In the genomic region with DNA sequence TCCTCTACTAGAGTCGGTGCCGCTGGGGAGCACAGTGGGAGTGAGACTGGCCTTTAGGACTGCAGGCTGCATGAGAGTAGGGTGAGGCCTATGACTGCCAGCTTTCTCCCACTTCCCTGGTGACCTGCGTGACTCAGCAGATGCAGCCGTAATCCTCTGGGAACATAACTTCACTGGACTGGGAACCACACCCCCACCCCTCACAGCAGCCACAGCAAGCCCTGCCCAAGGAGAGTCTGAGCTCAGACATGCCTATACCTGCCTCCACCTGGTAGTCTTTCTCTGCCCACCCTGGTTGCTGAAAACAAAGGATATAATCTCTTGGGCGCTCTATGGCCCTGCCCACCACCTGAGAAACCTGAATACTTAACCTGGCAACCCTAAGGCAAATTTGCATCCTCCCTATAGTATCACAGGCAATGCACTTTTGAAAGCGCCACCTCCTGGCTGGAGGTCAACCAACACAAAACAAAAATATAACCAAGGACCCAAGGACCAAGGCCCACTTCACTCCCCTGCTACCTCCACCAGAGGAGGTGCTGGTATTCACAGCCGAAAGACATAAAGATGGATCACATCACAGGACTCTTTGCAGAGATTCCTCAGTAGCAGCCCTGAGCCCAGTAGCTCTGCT, we compare ENCODE assay signal across 15 cellular contexts.
DNase-seq lines count a peak whose midpoint lies in the region; ATAC-seq, FAIRE-seq and TF ChIP-seq lines count a peak whose summit lies in the region.
"Had no signal": no experiment of that assay in that cellular context is flagged by ENCODE, and none has a peak within 500 bp of the region (broad histone marks: within the 10 kb centered on the region; RNA-seq: fewer than 3 reads in every experiment).

No MANE protein-coding gene starts in this region.

- no peak overlapping the region for H3K27ac ChIP-seq in MM.1S (ENCODE audit: low read length)
- no peak overlapping the region for H3K27ac ChIP-seq in neural progenitor cell
- no peak overlapping the region for H3K27ac ChIP-seq in prostate gland

- peak; percentile 10 for TF ChIP-seq CTCF in GM06990 (IDR thresholded peaks at IDR 0.05; ENCODE audit: insufficient read depth, low read length, poor library complexity, severe bottlenecking)
- 0 out of 2 replicates have a peak, but pooled peaks have one; percentile 5 for TF ChIP-seq CTCF in MM.1S (IDR thresholded peaks at IDR 0.05; ENCODE audit: low read length)
- TF ChIP-seq CTCF in bronchial epithelial cell (IDR thresholded peaks at IDR 0.05; ENCODE audit: insufficient read depth, low read length, severe bottlenecking), result peak; percentile 39
- TF ChIP-seq CTCF in neural progenitor cell (IDR thresholded peaks at IDR 0.05), result peak; percentile 18
- TF ChIP-seq CTCF in prostate gland (IDR thresholded peaks at IDR 0.05), result no peak

- intact Hi-C loops in prostate gland (cut with DNase I), result no loop called here

- no peak overlapping the region for H3K4me3 ChIP-seq in GM06990 (replicated peaks; ENCODE audit: low read depth, low read length)
- H3K4me3 ChIP-seq in MM.1S (ENCODE audit: low read length), result no peak overlapping the region
- no peak overlapping the region for H3K4me3 ChIP-seq in bronchial epithelial cell (ENCODE audit: low read depth, low read length)
- H3K4me3 ChIP-seq in neural progenitor cell, result no peak overlapping the region
- H3K4me3 ChIP-seq in prostate gland, result no peak overlapping the region

- H3K36me3 ChIP-seq in GM06990 (ENCODE audit: control insufficient read depth, insufficient read depth, low read length) (no peaks in the 10 kb centered on the region), MM.1S (replicated peaks; ENCODE audit: insufficient read depth, low read length) (no peaks in the 10 kb centered on the region), bronchial epithelial cell (ENCODE audit: control insufficient read depth, insufficient read depth, low read length) (no peaks in the 10 kb centered on the region), neural progenitor cell (no peaks in the 10 kb centered on the region), prostate gland (no peaks in the 10 kb centered on the region)

- no peaks in the 10 kb centered on the region for H3K9me3 ChIP-seq in MM.1S (replicated peaks; ENCODE audit: insufficient read depth, low read length)
- H3K9me3 ChIP-seq in neural progenitor cell (ENCODE audit: low read depth), result no peaks in the 10 kb centered on the region
- H3K9me3 ChIP-seq in prostate gland, result no peaks in the 10 kb centered on the region

- FAIRE-seq in bronchial epithelial cell (lab: Jason Lieb, UNC), result peak; percentile 52

- H3F3A ChIP-seq in MM.1S (ENCODE audit: insufficient read depth, low read length) (no peaks in the 10 kb centered on the region), neural progenitor cell (ENCODE audit: low read depth) (no peaks in the 10 kb centered on the region)

- WGBS in prostate gland, result 93% methylated on average over 7 of the region's 7 CpGs

- no peaks in the 10 kb centered on the region for H3K4me1 Mint-ChIP-seq in neural progenitor cell
- H3K4me1 Mint-ChIP-seq: naive thymus-derived CD4-positive, alpha-beta T cell had no signal

- DNase-seq in GM06990 (ENCODE audit: extremely low read depth, insufficient read length) (no peak), MM.1S (no peak), bronchial epithelial cell (ENCODE audit: low read depth) (peak; percentile 95), neural progenitor cell (ENCODE audit: low spot score) (no peak), prostate gland (ENCODE audit: low spot score) (no peak), NCI-H146 (lab: John Stamatoyannopoulos, UW) (no peak)
- DNase-seq in effector CD8-positive, alpha-beta T cell (lab: John Stamatoyannopoulos, UW), result no peak
- DNase-seq: activated gamma-delta T cell; KBM-7; naive thymus-derived CD4-positive, alpha-beta T cell; NCI-H187 treated with DMSO at 0.1 percent for 48 hours; right cardiac atrium; stimulated activated naive CD4-positive, alpha-beta T cell had no signal

- H3K9ac ChIP-seq in MM.1S (ENCODE audit: low read length) (no peak overlapping the region), neural progenitor cell (no peak overlapping the region)

- no peak for ATAC-seq in GM21423 (IDR thresholded peaks at IDR 0.05; ENCODE audit: unreplicated experiment)
- ATAC-seq: left lobe of liver; naive thymus-derived CD4-positive, alpha-beta T cell; right cardiac atrium had no signal

- H2AFZ ChIP-seq in MM.1S (ENCODE audit: low read length) (no peak overlapping the region), neural progenitor cell (replicated peaks) (no peak overlapping the region)

- H3K4me3 Mint-ChIP-seq in neural progenitor cell, result no peak overlapping the region
- H3K4me3 Mint-ChIP-seq: naive thymus-derived CD4-positive, alpha-beta T cell had no signal

- H3K36me3 Mint-ChIP-seq in neural progenitor cell, result peaks cover 2% of the 10 kb centered on the region

- no peak overlapping the region for H3K4me2 ChIP-seq in MM.1S (ENCODE audit: low read depth, low read length)
- H3K4me2 ChIP-seq in neural progenitor cell, result no peak overlapping the region

- H3K9me3 Mint-ChIP-seq in neural progenitor cell, result peaks cover 25% of the 10 kb centered on the region

- no peaks in the 10 kb centered on the region for H3K27me3 Mint-ChIP-seq in neural progenitor cell (ENCODE audit: insufficient read depth, low read depth)
- H3K27me3 Mint-ChIP-seq: naive thymus-derived CD4-positive, alpha-beta T cell had no signal

- H4K20me1 ChIP-seq in MM.1S (ENCODE audit: insufficient read depth, low read length) (no peaks in the 10 kb centered on the region), neural progenitor cell (ENCODE audit: low read depth) (no peaks in the 10 kb centered on the region)

- H3K79me2 ChIP-seq in MM.1S (ENCODE audit: low read length) (no peaks in the 10 kb centered on the region), neural progenitor cell (ENCODE audit: low read depth) (no peaks in the 10 kb centered on the region)

- H3K27me3 ChIP-seq in GM06990 (replicated peaks; ENCODE audit: control insufficient read depth, insufficient read depth, low read length), result no peaks in the 10 kb centered on the region
- H3K27me3 ChIP-seq in MM.1S (replicated peaks; ENCODE audit: insufficient read depth, low read length), result no peaks in the 10 kb centered on the region
- H3K27me3 ChIP-seq in bronchial epithelial cell (ENCODE audit: control insufficient read depth, insufficient read depth, low read length), result no peaks in the 10 kb centered on the region
- no peaks in the 10 kb centered on the region for H3K27me3 ChIP-seq in neural progenitor cell
- H3K27me3 ChIP-seq in prostate gland (replicated peaks; ENCODE audit: insufficient read depth), result no peaks in the 10 kb centered on the region

- no peaks in the 10 kb centered on the region for H3K4me1 ChIP-seq in MM.1S (ENCODE audit: low read length)
- H3K4me1 ChIP-seq in neural progenitor cell, result no peaks in the 10 kb centered on the region
- no peaks in the 10 kb centered on the region for H3K4me1 ChIP-seq in prostate gland (replicated peaks)

- H3K27ac Mint-ChIP-seq in neural progenitor cell, result no peak overlapping the region
- H3K27ac Mint-ChIP-seq: naive thymus-derived CD4-positive, alpha-beta T cell had no signal

- no peak for TF ChIP-seq POLR2A in prostate gland (IDR thresholded peaks at IDR 0.05)

- no peaks in the 10 kb centered on the region for H3K9me2 ChIP-seq in MM.1S (replicated peaks; ENCODE audit: insufficient read depth, low read length)

Comparison
In these comparisons a context has a peak if more than half of its experiments do, and no peak if none do; other contexts are left out.
1. CTCF ChIP-seq: peak in GM06990 (single experiment), MM.1S (single experiment), bronchial epithelial cell (single experiment) and neural progenitor cell (single experiment); none in prostate gland (0 of 4).